Comparison of ENCODE assay signal across 1 cellular context in the genomic region with DNA sequence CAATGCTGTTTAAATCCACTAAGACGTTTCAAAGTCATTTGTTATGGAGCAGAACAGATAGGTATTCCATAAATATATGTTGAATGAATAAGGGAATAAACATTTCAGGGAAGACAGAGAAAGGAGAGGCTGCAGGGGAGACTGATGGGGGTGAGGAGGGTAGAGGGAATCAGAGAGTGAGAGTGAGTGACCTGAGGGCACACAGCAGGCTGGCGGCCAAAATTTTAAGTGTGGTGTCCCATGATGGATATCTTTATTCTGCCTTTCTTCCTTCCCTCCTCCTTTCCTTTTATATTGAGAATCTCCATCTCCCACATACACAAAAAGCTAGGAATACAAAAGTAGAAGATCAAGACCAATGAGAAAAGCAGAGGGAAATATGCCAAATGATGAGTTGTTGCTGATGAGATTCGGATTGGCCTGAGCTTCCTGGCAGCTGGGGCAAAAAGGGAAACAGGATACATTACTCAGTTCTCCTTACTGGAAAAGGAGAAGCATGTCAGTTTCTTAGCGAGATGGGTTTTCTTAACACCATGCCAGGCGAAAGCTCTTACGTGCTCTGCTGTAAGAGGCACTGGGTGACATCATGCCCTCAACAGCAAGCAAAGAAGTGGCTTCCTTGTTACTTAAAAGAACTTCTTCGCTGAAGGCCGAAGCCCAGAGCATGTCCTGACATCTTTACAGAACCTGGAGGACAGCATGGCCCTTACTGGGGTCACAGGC.
TF ChIP-seq lines count a peak whose summit lies in the region.

No MANE protein-coding gene starts in this region.

TF ChIP-seq in IMR-90, 13 proteins besides CTCF, POLR2A, EP300 and RAD21:
- TF ChIP-seq FOS (IDR thresholded peaks at IDR 0.05; ENCODE audit: low read depth, low read length) (no peak), RCOR1 (IDR thresholded peaks at IDR 0.05; ENCODE audit: insufficient replicate concordance, low read length) (no peak), MAFK (IDR thresholded peaks at IDR 0.05; ENCODE audit: low read depth, low read length) (no peak), NFE2L2 (IDR thresholded peaks at IDR 0.05; ENCODE audit: low read depth, low read length) (no peak), CEBPB (IDR thresholded peaks at IDR 0.05; ENCODE audit: low read depth, low read length) (no peak), CHD1 (IDR thresholded peaks at IDR 0.05; ENCODE audit: low read depth, low read length) (no peak), SMC3 (IDR thresholded peaks at IDR 0.05; ENCODE audit: low read depth, low read length) (no peak), RFX5 (IDR thresholded peaks at IDR 0.05; ENCODE audit: low read depth, low read length) (no peak), BHLHE40 (IDR thresholded peaks at IDR 0.05; ENCODE audit: low read depth, low read length) (no peak), MXI1 (IDR thresholded peaks at IDR 0.05; ENCODE audit: borderline replicate concordance, low read depth, low read length) (no peak), MAZ (IDR thresholded peaks at IDR 0.05; ENCODE audit: borderline replicate concordance, low read depth, low read length) (no peak)
- TF ChIP-seq, protein P1, sequence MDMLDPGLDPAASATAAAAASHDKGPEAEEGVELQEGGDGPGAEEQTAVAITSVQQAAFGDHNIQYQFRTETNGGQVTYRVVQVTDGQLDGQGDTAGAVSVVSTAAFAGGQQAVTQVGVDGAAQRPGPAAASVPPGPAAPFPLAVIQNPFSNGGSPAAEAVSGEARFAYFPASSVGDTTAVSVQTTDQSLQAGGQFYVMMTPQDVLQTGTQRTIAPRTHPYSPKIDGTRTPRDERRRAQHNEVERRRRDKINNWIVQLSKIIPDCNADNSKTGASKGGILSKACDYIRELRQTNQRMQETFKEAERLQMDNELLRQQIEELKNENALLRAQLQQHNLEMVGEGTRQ (IDR thresholded peaks at IDR 0.05; ENCODE audit: low read depth, low read length): no peak
- TF ChIP-seq, protein P2, sequence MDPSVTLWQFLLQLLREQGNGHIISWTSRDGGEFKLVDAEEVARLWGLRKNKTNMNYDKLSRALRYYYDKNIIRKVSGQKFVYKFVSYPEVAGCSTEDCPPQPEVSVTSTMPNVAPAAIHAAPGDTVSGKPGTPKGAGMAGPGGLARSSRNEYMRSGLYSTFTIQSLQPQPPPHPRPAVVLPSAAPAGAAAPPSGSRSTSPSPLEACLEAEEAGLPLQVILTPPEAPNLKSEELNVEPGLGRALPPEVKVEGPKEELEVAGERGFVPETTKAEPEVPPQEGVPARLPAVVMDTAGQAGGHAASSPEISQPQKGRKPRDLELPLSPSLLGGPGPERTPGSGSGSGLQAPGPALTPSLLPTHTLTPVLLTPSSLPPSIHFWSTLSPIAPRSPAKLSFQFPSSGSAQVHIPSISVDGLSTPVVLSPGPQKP (IDR thresholded peaks at IDR 0.05; ENCODE audit: borderline replicate concordance, low read depth, low read length): no peak
